Comparison of ENCODE assay signal across 22 cellular contexts in the genomic region with DNA sequence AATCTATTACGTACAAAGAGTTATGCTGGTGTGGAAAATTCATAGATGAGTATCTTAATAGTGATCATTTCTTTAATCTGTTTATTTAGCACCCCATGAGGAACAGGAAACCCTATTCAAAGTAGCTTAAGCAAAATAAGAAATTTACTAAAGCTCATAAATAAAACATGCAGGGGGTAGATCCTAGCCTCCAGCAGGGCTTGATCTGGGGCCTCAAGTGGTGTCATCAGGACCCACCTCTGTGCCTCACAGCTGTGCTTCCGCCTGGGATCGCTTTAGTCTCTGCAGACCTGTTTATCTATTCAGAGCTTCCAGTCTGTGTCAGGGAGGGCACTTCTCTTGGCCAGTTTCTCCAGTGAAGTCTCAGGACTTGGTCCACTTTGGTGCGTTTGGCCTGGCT.
"Had no signal": no experiment of that assay in that cellular context is flagged by ENCODE, and none has a peak within 500 bp of the region (broad histone marks: within the 10 kb centered on the region; RNA-seq: fewer than 3 reads in every experiment).

No MANE protein-coding gene starts in this region.

- H3K27ac ChIP-seq: colonic mucosa, epithelial cell of prostate, esophagus squamous epithelium, gastrocnemius medialis, heart right ventricle, left lung, lower lobe of right lung had no signal

- H3K9me3 ChIP-seq: colonic mucosa, esophagus squamous epithelium, gastrocnemius medialis, left lung, lower lobe of right lung had no signal

- H3K36me3 ChIP-seq: colonic mucosa, esophagus squamous epithelium, gastrocnemius medialis, heart right ventricle, left lung, lower lobe of right lung had no signal

- DNase-seq: colonic mucosa; cortex of kidney; effector CD8-positive, alpha-beta T cell; effector memory CD8-positive, alpha-beta T cell; endodermal cell; erythroblast; esophagus squamous epithelium; foreskin fibroblast; foreskin melanocyte; gastrocnemius medialis; glutamatergic neuron; head of caudate nucleus; heart right ventricle; hippocampal formation; left cardiac atrium; left lung; left ventricle myocardium superior; lower lobe of right lung; mesenchymal stem cell; midbrain had no signal

- ATAC-seq: effector memory CD8-positive, alpha-beta T cell; esophagus mucosa; gastrocnemius medialis; heart right ventricle; left cardiac atrium; left lung; left ventricle myocardium superior; lower lobe of right lung had no signal

- H3K27me3 ChIP-seq: colonic mucosa, gastrocnemius medialis, heart right ventricle, left lung had no signal

- H3K4me1 ChIP-seq: colonic mucosa, esophagus squamous epithelium, left lung, lower lobe of right lung had no signal

- H3K4me3 ChIP-seq: colonic mucosa, esophagus squamous epithelium, gastrocnemius medialis, heart right ventricle, left lung, lower lobe of right lung had no signal
